ENCODE assay signal across 15 cellular contexts in genomic region chr4:88969746-88970145, GRCh38.
"Had no signal": no experiment of that assay in that cellular context is flagged by ENCODE, and none has a peak within 500 bp of the region (broad histone marks: within the 10 kb centered on the region; RNA-seq: fewer than 3 reads in every experiment).

No MANE protein-coding gene starts in this region.

- H3K4me3 ChIP-seq: coronary artery, heart left ventricle, tibial artery had no signal

- DNase-seq: effector CD4-positive, alpha-beta T cell; endodermal cell; erythroblast; foreskin melanocyte; heart left ventricle; hypothalamus; mammary epithelial cell; naive thymus-derived CD8-positive, alpha-beta T cell; right cardiac atrium; stimulated activated CD4-positive, alpha-beta T cell treated with anti-CD3 and anti-CD28 coated beads, Interleukin-4, amount 100 ng/mL, for 1 hour; stimulated activated CD8-positive, alpha-beta memory T cell treated with anti-CD3 and anti-CD28 coated beads, Interleukin-4, amount 100 ng/mL, for 48 hours; stimulated activated naive CD8-positive, alpha-beta T cell treated with anti-CD3 and anti-CD28 coated beads, Interleukin-15, Interleukin-2, amounts not matched to agents 100 U/mL and 50 U/mL, for 24 hours; tibial artery had no signal

- ATAC-seq: heart left ventricle; naive thymus-derived CD8-positive, alpha-beta T cell; right cardiac atrium; stimulated activated effector memory CD8-positive, alpha-beta T cell treated with anti-CD3 and anti-CD28 coated beads, Interleukin-12 subunit alpha, Interleukin-12 subunit beta, amount 100 ng/mL, for 72 hours; stimulated activated naive CD8-positive, alpha-beta T cell treated with anti-CD3 and anti-CD28 coated beads, Interleukin-15, Interleukin-2, amounts not matched to agents 100 U/mL and 50 U/mL, for 24 hours had no signal

- H3K36me3 ChIP-seq: heart left ventricle, tibial artery had no signal

- H3K27ac ChIP-seq: coronary artery, heart left ventricle, tibial artery had no signal

- H3K4me1 ChIP-seq: tibial artery had no signal

- H3K27me3 ChIP-seq: heart left ventricle, tibial artery had no signal

- H3K9me3 ChIP-seq: tibial artery had no signal
